19 cellular contexts compared by ENCODE assay signal in the genomic region with DNA sequence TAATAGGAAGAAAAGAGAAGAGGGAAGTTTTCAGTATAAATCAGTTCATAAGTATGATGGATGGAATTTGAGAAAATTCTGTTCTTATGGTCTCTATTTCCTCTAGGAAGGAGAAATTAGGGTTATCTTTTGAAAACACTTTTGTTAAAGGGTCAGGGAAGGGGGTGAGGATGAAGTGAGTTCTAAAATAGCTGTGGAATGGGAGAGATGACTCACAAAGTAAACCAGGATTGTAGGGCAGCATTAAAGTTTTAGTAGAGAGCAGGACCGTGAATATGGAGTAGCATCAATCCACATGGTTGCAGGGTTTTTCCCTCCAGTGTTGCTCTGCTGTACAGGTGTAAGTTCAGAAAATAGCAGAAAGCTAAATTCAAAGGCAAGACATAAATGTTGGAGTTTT. TPM values are rescaled to one million over a fixed set of nuclear protein-coding genes. Genes with fewer than 3 reads are reported as not detected.
DNase-seq lines count a peak whose midpoint lies in the region; ATAC-seq, FAIRE-seq and TF ChIP-seq lines count a peak whose summit lies in the region.
"Had no signal": no experiment of that assay in that cellular context is flagged by ENCODE, and none has a peak within 500 bp of the region (broad histone marks: within the 10 kb centered on the region; RNA-seq: fewer than 3 reads in every experiment).

No MANE protein-coding gene starts in this region.

- CTCF ChIA-PET in HepG2 (lab: Yijun Ruan, JAX; ENCODE audit: low intra/inter-chr PET ratio, low total read pairs): no interaction called here

- no peak overlapping the region for H2AFZ ChIP-seq in HepG2 (ENCODE audit: low read length)

- POLR2A ChIA-PET in HepG2 (lab: Yijun Ruan, JAX): no interaction called here

- H3K9me3 ChIP-seq in left lung (no peaks in the 10 kb centered on the region), HepG2 (ENCODE audit: low read length) (no peaks in the 10 kb centered on the region)
- H3K9me3 ChIP-seq: body of pancreas, left ventricle myocardium inferior, psoas muscle had no signal

- TF ChIP-seq EP300 in HepG2 (IDR thresholded peaks at IDR 0.05; ENCODE audit: low read depth in 2 of 2, low read length in 2 of 2): no peak
- no peak for TF ChIP-seq EP300 in HepG2 (CRISPR knock-in tag; IDR thresholded peaks at IDR 0.05; ENCODE audit: borderline replicate concordance)

- no peaks in the 10 kb centered on the region for H4K20me1 ChIP-seq in HepG2 (ENCODE audit: insufficient read depth, low read length)

- no peak overlapping the region for H3K27ac ChIP-seq in left lung
- H3K27ac ChIP-seq in HepG2 (ENCODE audit: extremely low read length, insufficient read depth, low read length): no peak overlapping the region
- H3K27ac ChIP-seq: body of pancreas, left ventricle myocardium inferior, psoas muscle had no signal

- BruUV-seq in HepG2 (replicated peaks; lab: Mats Ljungman, UMichigan): no TSS peak

- in situ Hi-C loops in HepG2 (cut with HindIII; ENCODE audit: extremely low pct_ligation_motif_present, low pct_unique_long_range_greater_than_20kb): no loop called here

- H3K36me3 ChIP-seq in left lung (no peaks in the 10 kb centered on the region), HepG2 (replicated peaks in 1 of 2; ENCODE audit: control insufficient read depth in 1 of 2, insufficient read depth in 2 of 2, low read length in 2 of 2) (no peaks in the 10 kb centered on the region)
- H3K36me3 ChIP-seq: left ventricle myocardium inferior had no signal

- H3K27me3 ChIP-seq in left lung: no peaks in the 10 kb centered on the region
- no peaks in the 10 kb centered on the region for H3K27me3 ChIP-seq in HepG2 (ENCODE audit: control insufficient read depth in 1 of 2, insufficient read depth in 2 of 2, low read length in 2 of 2)
- H3K27me3 ChIP-seq: body of pancreas had no signal

- no peak for TF ChIP-seq RAD21 in HepG2 (CRISPR knock-in tag; IDR thresholded peaks at IDR 0.05)

- peak; percentile 9 for DNase-seq in AG08396 (ENCODE audit: low spot score)
- peak; percentile 46 for DNase-seq in HT1080 (ENCODE audit: low read depth)
- DNase-seq in astrocyte of the hippocampus (ENCODE audit: low read depth, low spot score): peak; percentile 40
- DNase-seq in left lung: no peak
- no peak for DNase-seq in activated naive CD4-positive, alpha-beta T cell treated with Interleukin-2 at 50 U/mL for 16 hours
- no peak for DNase-seq in NCI-H774 (lab: John Stamatoyannopoulos, UW)
- no peak for DNase-seq in HepG2 (ENCODE audit: low spot score)
- DNase-seq in Ammon's horn (ENCODE audit: low spot score): no peak
- DNase-seq: activated effector memory CD4-positive, alpha-beta T cell treated with anti-CD3 and anti-CD28 coated beads, Interleukin-2, amount 50 U/mL, for 16 hours; AML-193; body of pancreas; left ventricle myocardium inferior; naive thymus-derived CD4-positive, alpha-beta T cell; psoas muscle; Right ventricle myocardium superior; stimulated activated naive CD8-positive, alpha-beta T cell treated with anti-CD3 and anti-CD28 coated beads, Interleukin-15, Interleukin-2, amounts not matched to agents 100 U/mL and 50 U/mL, for 24 hours had no signal

- TF ChIP-seq POLR2A in HepG2 (IDR thresholded peaks at IDR 0.05; ENCODE audit: insufficient read depth in 1 of 2, low read depth in 2 of 2, low read length in 2 of 2): no peak

- no peak overlapping the region for H3K9ac ChIP-seq in HepG2 (ENCODE audit: insufficient read depth, low read depth, low read length)

- no peaks in the 10 kb centered on the region for H3K79me2 ChIP-seq in HepG2 (ENCODE audit: insufficient read depth, low read length)

- 0% methylated on average over 1 of the region's 1 CpG for WGBS in HepG2 (ENCODE audit: low lambda C conversion rate)

- TF ChIP-seq CTCF in left lung (IDR thresholded peaks at IDR 0.05) (no peak), HepG2 (CRISPR knock-in tag; IDR thresholded peaks at IDR 0.05) (no peak)

- no peak for FAIRE-seq in HepG2 (lab: Jason Lieb, UNC)

- no peak overlapping the region for H3K4me2 ChIP-seq in HepG2 (ENCODE audit: low read depth, low read length)

- H3K4me1 ChIP-seq in left lung (no peaks in the 10 kb centered on the region), HepG2 (ENCODE audit: insufficient read depth, low read length) (no peaks in the 10 kb centered on the region)
- H3K4me1 ChIP-seq: body of pancreas, left ventricle myocardium inferior, psoas muscle had no signal

- intact Hi-C loops in left lung (cut with DNase I) (no loop called here), HepG2 (cut with micrococcal nuclease; ENCODE audit: unreplicated experiment) (no loop called here)

- peak; percentile 54 for ATAC-seq in left lung
- no peak for ATAC-seq in HepG2
- ATAC-seq: activated CD4-positive, CD25-positive, alpha-beta regulatory T cell treated with anti-CD3 and anti-CD28 coated beads, Interleukin-2, amount 50 U/mL, for 24 hours; body of pancreas; naive thymus-derived CD4-positive, alpha-beta T cell; psoas muscle; stimulated activated naive CD8-positive, alpha-beta T cell treated with anti-CD3 and anti-CD28 coated beads, Interleukin-15, Interleukin-2, amounts not matched to agents 100 U/mL and 50 U/mL, for 24 hours had no signal

- H3K4me3 ChIP-seq in left lung: no peak overlapping the region
- no peak overlapping the region for H3K4me3 ChIP-seq in HepG2 (replicated peaks in 1 of 3; ENCODE audit: insufficient read depth in 1 of 3, low read depth in 2 of 3, low read length in 3 of 3)
- H3K4me3 ChIP-seq: body of pancreas, left ventricle myocardium inferior, psoas muscle had no signal

TF ChIP-seq in HepG2, 621 proteins besides CTCF, POLR2A, EP300 and RAD21 (continues in another document):
- TF ChIP-seq NBN (conservative IDR thresholded peaks at IDR 0.05) (no peak), KDM4B (CRISPR knock-in tag; IDR thresholded peaks at IDR 0.05) (no peak), ZNF550 (CRISPR knock-in tag; IDR thresholded peaks at IDR 0.05; ENCODE audit: borderline replicate concordance) (no peak), ZC3H4 (CRISPR knock-in tag; IDR thresholded peaks at IDR 0.05; ENCODE audit: borderline replicate concordance) (no peak), ZNF136 (CRISPR knock-in tag; IDR thresholded peaks at IDR 0.05; ENCODE audit: low read depth) (no peak)
- TF ChIP-seq, protein P1, sequence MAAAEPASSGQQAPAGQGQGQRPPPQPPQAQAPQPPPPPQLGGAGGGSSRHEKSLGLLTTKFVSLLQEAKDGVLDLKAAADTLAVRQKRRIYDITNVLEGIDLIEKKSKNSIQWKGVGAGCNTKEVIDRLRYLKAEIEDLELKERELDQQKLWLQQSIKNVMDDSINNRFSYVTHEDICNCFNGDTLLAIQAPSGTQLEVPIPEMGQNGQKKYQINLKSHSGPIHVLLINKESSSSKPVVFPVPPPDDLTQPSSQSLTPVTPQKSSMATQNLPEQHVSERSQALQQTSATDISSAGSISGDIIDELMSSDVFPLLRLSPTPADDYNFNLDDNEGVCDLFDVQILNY (CRISPR knock-in tag; conservative IDR thresholded peaks at IDR 0.05): no peak

RNA-seq across cellular contexts. Expression of gene MUSK, which starts 32.4 kb away (rescaled TPM):
- total RNA-seq in HT1080 (2014; rRNA removed; shearing (Covaris generic)): not detected in 2 replicates
- polyA plus RNA-seq in HT1080 (2015; cell fraction: cytosol; rRNA removed): not detected in 2 replicates
- not detected in 2 replicates for polyA plus RNA-seq in HT1080 (2015; cell fraction: nucleus; rRNA removed)
- total RNA-seq in left lung: under 1 TPM; 0.82 to 0.89 TPM
- not detected in 2 replicates for total RNA-seq in HepG2 (2016; rRNA removed; fragmentation: Illumina TruSeq; extraction: Trizol)
- not detected in 2 replicates for total RNA-seq in HepG2 (2016; cell fraction: cytosol; rRNA removed; fragmentation: Illumina TruSeq; extraction: Trizol; ENCODE audit: low read depth)
- not detected in 2 replicates for total RNA-seq in HepG2 (2016; cell fraction: insoluble cytoplasmic fraction; rRNA removed; fragmentation: Illumina TruSeq; extraction: Trizol)
- total RNA-seq in HepG2 (2016; cell fraction: membrane; rRNA removed; fragmentation: Illumina TruSeq; extraction: Trizol): not detected in 2 replicates
- total RNA-seq in HepG2 (2016; cell fraction: nucleus; rRNA removed; fragmentation: Illumina TruSeq; extraction: Trizol): not detected in 2 replicates
- not detected in 2 replicates for polyA plus RNA-seq in HepG2 (2011; rRNA removed)
- not detected in 2 replicates for polyA plus RNA-seq in HepG2 (2011; cell fraction: cytosol; rRNA removed)
- polyA plus RNA-seq in HepG2 (2011; cell fraction: nucleus; rRNA removed): not detected in 2 replicates
- polyA plus RNA-seq in HepG2 (2012): not detected in 2 replicates
- polyA plus RNA-seq in HepG2 (2016; cell fraction: cytosol; fragmentation: Illumina TruSeq; extraction: Trizol; ENCODE audit: low read depth): not detected in 2 replicates
- not detected in 2 replicates for polyA plus RNA-seq in HepG2 (2016; cell fraction: insoluble cytoplasmic fraction; fragmentation: Illumina TruSeq; extraction: Trizol; ENCODE audit: low read depth)
- polyA plus RNA-seq in HepG2 (2016; cell fraction: membrane; fragmentation: Illumina TruSeq; extraction: Trizol; ENCODE audit: low read depth): not detected in 2 replicates
- not detected in 2 replicates for polyA plus RNA-seq in HepG2 (2016; cell fraction: nucleus; fragmentation: Illumina TruSeq; extraction: Trizol; ENCODE audit: insufficient read depth, low read depth)
- not detected in 2 replicates for polyA minus RNA-seq in HepG2 (2011; rRNA and poly(A)+ RNA removed; ENCODE audit: low replicate concordance)
- polyA minus RNA-seq in HepG2 (2011; cell fraction: cytosol; rRNA and poly(A)+ RNA removed): not detected in 2 replicates
- not detected in 2 replicates for polyA minus RNA-seq in HepG2 (2011; cell fraction: nucleus; rRNA and poly(A)+ RNA removed)
- total RNA-seq: body of pancreas; HT-29; naive thymus-derived CD4-positive, alpha-beta T cell; T-helper 2 cell treated with Interferon-gamma antibody and Interleukin-4, amounts not matched to agents 100 ng/mL and 5 ng/mL, for 36 hours had no signal
- polyA plus RNA-seq: naive thymus-derived CD4-positive, alpha-beta T cell had no signal

Comparison
In these comparisons a context has a peak if more than half of its experiments do, and no peak if none do; other contexts are left out.
1. DNase-seq: peak in AG08396 (single experiment), HT1080 (single experiment) and astrocyte of the hippocampus (single experiment); none in left lung (0 of 2), activated naive CD4-positive, alpha-beta T cell treated with Interleukin-2 at 50 U/mL for 16 hours (single experiment), NCI-H774 (single experiment), HepG2 (single experiment) and Ammon's horn (single experiment).